1 cellular context compared by ENCODE assay signal in the genomic region with DNA sequence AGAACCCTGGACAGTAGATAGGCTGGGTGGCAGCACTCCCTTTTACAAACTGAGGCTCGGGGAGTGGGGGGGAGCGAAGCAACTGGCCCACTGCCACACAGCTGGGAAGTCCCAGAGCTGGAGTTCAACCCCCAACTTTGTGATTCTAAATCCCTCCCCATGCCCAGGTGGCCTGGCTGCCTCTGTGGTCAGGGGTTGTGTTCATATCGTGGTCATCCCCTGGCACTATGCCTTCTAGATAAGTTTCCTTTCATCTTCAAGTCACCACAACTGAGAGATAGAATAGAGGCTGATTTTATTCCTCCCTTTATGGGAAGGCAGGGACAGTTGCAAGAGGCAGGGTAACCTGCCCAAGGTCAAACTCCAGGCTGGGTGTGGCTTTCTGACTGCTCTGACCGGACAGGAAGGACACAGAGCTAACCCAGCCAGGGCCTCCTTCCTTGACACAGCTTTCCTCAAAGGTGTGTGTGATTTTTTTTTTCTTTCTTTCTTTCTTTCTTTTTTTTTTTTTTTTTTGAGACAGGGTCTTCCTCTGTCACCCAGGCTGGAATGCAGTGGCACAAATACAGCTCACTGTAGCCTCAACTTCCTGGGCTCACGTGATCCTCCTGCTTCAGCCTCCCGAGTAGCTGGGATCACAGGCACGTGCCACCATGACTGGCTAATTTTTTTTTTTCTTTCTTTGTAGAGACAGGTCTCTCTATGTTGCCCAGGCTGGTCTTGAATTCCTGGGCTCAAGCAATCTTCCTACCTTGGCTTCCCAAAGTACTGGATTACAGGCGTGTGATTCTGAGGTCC.
TF ChIP-seq lines count a peak whose summit lies in the region.

No MANE protein-coding gene starts in this region.

TF ChIP-seq in K562, 482 proteins besides CTCF, POLR2A, EP300 and RAD21 (continued from another document):
- TF ChIP-seq, protein P1, sequence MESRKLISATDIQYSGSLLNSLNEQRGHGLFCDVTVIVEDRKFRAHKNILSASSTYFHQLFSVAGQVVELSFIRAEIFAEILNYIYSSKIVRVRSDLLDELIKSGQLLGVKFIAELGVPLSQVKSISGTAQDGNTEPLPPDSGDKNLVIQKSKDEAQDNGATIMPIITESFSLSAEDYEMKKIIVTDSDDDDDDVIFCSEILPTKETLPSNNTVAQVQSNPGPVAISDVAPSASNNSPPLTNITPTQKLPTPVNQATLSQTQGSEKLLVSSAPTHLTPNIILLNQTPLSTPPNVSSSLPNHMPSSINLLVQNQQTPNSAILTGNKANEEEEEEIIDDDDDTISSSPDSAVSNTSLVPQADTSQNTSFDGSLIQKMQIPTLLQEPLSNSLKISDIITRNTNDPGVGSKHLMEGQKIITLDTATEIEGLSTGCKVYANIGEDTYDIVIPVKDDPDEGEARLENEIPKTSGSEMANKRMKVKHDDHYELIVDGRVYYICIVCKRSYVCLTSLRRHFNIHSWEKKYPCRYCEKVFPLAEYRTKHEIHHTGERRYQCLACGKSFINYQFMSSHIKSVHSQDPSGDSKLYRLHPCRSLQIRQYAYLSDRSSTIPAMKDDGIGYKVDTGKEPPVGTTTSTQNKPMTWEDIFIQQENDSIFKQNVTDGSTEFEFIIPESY (CRISPR knock-in tag; IDR thresholded peaks at IDR 0.05): no peak
- TF ChIP-seq, protein P2, sequence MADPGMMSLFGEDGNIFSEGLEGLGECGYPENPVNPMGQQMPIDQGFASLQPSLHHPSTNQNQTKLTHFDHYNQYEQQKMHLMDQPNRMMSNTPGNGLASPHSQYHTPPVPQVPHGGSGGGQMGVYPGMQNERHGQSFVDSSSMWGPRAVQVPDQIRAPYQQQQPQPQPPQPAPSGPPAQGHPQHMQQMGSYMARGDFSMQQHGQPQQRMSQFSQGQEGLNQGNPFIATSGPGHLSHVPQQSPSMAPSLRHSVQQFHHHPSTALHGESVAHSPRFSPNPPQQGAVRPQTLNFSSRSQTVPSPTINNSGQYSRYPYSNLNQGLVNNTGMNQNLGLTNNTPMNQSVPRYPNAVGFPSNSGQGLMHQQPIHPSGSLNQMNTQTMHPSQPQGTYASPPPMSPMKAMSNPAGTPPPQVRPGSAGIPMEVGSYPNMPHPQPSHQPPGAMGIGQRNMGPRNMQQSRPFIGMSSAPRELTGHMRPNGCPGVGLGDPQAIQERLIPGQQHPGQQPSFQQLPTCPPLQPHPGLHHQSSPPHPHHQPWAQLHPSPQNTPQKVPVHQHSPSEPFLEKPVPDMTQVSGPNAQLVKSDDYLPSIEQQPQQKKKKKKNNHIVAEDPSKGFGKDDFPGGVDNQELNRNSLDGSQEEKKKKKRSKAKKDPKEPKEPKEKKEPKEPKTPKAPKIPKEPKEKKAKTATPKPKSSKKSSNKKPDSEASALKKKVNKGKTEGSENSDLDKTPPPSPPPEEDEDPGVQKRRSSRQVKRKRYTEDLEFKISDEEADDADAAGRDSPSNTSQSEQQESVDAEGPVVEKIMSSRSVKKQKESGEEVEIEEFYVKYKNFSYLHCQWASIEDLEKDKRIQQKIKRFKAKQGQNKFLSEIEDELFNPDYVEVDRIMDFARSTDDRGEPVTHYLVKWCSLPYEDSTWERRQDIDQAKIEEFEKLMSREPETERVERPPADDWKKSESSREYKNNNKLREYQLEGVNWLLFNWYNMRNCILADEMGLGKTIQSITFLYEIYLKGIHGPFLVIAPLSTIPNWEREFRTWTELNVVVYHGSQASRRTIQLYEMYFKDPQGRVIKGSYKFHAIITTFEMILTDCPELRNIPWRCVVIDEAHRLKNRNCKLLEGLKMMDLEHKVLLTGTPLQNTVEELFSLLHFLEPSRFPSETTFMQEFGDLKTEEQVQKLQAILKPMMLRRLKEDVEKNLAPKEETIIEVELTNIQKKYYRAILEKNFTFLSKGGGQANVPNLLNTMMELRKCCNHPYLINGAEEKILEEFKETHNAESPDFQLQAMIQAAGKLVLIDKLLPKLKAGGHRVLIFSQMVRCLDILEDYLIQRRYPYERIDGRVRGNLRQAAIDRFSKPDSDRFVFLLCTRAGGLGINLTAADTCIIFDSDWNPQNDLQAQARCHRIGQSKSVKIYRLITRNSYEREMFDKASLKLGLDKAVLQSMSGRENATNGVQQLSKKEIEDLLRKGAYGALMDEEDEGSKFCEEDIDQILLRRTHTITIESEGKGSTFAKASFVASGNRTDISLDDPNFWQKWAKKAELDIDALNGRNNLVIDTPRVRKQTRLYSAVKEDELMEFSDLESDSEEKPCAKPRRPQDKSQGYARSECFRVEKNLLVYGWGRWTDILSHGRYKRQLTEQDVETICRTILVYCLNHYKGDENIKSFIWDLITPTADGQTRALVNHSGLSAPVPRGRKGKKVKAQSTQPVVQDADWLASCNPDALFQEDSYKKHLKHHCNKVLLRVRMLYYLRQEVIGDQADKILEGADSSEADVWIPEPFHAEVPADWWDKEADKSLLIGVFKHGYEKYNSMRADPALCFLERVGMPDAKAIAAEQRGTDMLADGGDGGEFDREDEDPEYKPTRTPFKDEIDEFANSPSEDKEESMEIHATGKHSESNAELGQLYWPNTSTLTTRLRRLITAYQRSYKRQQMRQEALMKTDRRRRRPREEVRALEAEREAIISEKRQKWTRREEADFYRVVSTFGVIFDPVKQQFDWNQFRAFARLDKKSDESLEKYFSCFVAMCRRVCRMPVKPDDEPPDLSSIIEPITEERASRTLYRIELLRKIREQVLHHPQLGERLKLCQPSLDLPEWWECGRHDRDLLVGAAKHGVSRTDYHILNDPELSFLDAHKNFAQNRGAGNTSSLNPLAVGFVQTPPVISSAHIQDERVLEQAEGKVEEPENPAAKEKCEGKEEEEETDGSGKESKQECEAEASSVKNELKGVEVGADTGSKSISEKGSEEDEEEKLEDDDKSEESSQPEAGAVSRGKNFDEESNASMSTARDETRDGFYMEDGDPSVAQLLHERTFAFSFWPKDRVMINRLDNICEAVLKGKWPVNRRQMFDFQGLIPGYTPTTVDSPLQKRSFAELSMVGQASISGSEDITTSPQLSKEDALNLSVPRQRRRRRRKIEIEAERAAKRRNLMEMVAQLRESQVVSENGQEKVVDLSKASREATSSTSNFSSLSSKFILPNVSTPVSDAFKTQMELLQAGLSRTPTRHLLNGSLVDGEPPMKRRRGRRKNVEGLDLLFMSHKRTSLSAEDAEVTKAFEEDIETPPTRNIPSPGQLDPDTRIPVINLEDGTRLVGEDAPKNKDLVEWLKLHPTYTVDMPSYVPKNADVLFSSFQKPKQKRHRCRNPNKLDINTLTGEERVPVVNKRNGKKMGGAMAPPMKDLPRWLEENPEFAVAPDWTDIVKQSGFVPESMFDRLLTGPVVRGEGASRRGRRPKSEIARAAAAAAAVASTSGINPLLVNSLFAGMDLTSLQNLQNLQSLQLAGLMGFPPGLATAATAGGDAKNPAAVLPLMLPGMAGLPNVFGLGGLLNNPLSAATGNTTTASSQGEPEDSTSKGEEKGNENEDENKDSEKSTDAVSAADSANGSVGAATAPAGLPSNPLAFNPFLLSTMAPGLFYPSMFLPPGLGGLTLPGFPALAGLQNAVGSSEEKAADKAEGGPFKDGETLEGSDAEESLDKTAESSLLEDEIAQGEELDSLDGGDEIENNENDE (IDR thresholded peaks at IDR 0.05; ENCODE audit: low read depth, low read length): no peak
- TF ChIP-seq ZNF212 (CRISPR knock-in tag; IDR thresholded peaks at IDR 0.05): no peak
- TF ChIP-seq FUS (optimal IDR thresholded peaks at IDR 0.05; ENCODE audit: low read depth, low read length): no peak
- 0 out of 2 replicates have a peak, but pooled peaks have one; percentile 16 for TF ChIP-seq PHB2 (IDR thresholded peaks at IDR 0.05; ENCODE audit: low read depth)
- TF ChIP-seq RCOR1 (IDR thresholded peaks at IDR 0.05; ENCODE audit: borderline replicate concordance in 1 of 2, low read depth in 2 of 2, low read length in 2 of 2): no peak
- no peak for TF ChIP-seq SRSF1 (IDR thresholded peaks at IDR 0.05; ENCODE audit: low read depth, low read length)
- 0 out of 2 replicates have a peak, but pooled peaks have one; percentile 32 for TF ChIP-seq NFIC (IDR thresholded peaks at IDR 0.05)
- TF ChIP-seq BHLHE40 (IDR thresholded peaks at IDR 0.05; ENCODE audit: low read length): peak; percentile 78
- no peak for TF ChIP-seq TAF15 (IDR thresholded peaks at IDR 0.05; ENCODE audit: low read depth, low read length)
- TF ChIP-seq BACH1 (tag; IDR thresholded peaks at IDR 0.05): no peak
- TF ChIP-seq, protein P3, sequence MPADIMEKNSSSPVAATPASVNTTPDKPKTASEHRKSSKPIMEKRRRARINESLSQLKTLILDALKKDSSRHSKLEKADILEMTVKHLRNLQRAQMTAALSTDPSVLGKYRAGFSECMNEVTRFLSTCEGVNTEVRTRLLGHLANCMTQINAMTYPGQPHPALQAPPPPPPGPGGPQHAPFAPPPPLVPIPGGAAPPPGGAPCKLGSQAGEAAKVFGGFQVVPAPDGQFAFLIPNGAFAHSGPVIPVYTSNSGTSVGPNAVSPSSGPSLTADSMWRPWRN (IDR thresholded peaks at IDR 0.05; ENCODE audit: low read depth): no peak
- TF ChIP-seq RAD51 (IDR thresholded peaks at IDR 0.05; ENCODE audit: borderline replicate concordance, low read depth): peak; percentile 49; the same call in 1 of the 2 replicates
- 0 out of 2 replicates have a peak, but pooled peaks have one; percentile 25 for TF ChIP-seq CBFB (CRISPR knock-in tag; IDR thresholded peaks at IDR 0.05)
- no peak for TF ChIP-seq KLF13 (tag; IDR thresholded peaks at IDR 0.05; ENCODE audit: borderline replicate concordance, low read depth)
- TF ChIP-seq, protein P4, sequence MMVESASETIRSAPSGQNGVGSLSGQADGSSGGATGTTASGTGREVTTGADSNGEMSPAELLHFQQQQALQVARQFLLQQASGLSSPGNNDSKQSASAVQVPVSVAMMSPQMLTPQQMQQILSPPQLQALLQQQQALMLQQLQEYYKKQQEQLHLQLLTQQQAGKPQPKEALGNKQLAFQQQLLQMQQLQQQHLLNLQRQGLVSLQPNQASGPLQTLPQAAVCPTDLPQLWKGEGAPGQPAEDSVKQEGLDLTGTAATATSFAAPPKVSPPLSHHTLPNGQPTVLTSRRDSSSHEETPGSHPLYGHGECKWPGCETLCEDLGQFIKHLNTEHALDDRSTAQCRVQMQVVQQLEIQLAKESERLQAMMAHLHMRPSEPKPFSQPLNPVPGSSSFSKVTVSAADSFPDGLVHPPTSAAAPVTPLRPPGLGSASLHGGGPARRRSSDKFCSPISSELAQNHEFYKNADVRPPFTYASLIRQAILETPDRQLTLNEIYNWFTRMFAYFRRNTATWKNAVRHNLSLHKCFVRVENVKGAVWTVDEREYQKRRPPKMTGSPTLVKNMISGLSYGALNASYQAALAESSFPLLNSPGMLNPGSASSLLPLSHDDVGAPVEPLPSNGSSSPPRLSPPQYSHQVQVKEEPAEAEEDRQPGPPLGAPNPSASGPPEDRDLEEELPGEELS (CRISPR knock-in tag; IDR thresholded peaks at IDR 0.05; ENCODE audit: borderline replicate concordance): no peak
- no peak for TF ChIP-seq SREBF2 (CRISPR knock-in tag; IDR thresholded peaks at IDR 0.05)
- 0 out of 2 replicates have a peak, but pooled peaks have one; percentile 25 for TF ChIP-seq GABPB1 (CRISPR knock-in tag; IDR thresholded peaks at IDR 0.05)
- no peak for TF ChIP-seq SAFB (IDR thresholded peaks at IDR 0.05; ENCODE audit: borderline replicate concordance, low read depth, low read length)
- no peak for TF ChIP-seq MEIS2 (IDR thresholded peaks at IDR 0.05; ENCODE audit: partially characterized antibody)
- TF ChIP-seq NFE2L1 (tag; IDR thresholded peaks at IDR 0.05; ENCODE audit: borderline replicate concordance, low read depth): peak; percentile 47
- TF ChIP-seq MECOM (CRISPR knock-in tag; IDR thresholded peaks at IDR 0.05): 0 out of 2 replicates have a peak, but pooled peaks have one; percentile 7
- no peak for TF ChIP-seq E2F3 (CRISPR knock-in tag; IDR thresholded peaks at IDR 0.05)
- TF ChIP-seq MAFG (tag; conservative IDR thresholded peaks at IDR 0.05): peak; percentile 79
- peak; percentile 64 for TF ChIP-seq ZNF316 (IDR thresholded peaks at IDR 0.05)
- no peak for TF ChIP-seq RBFOX2 (IDR thresholded peaks at IDR 0.05; ENCODE audit: low read depth, low read length)
- TF ChIP-seq, protein P5, sequence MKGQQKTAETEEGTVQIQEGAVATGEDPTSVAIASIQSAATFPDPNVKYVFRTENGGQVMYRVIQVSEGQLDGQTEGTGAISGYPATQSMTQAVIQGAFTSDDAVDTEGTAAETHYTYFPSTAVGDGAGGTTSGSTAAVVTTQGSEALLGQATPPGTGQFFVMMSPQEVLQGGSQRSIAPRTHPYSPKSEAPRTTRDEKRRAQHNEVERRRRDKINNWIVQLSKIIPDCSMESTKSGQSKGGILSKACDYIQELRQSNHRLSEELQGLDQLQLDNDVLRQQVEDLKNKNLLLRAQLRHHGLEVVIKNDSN (CRISPR knock-in tag; IDR thresholded peaks at IDR 0.05): 0 out of 2 replicates have a peak, but pooled peaks have one; percentile 41
- TF ChIP-seq, protein P6, sequence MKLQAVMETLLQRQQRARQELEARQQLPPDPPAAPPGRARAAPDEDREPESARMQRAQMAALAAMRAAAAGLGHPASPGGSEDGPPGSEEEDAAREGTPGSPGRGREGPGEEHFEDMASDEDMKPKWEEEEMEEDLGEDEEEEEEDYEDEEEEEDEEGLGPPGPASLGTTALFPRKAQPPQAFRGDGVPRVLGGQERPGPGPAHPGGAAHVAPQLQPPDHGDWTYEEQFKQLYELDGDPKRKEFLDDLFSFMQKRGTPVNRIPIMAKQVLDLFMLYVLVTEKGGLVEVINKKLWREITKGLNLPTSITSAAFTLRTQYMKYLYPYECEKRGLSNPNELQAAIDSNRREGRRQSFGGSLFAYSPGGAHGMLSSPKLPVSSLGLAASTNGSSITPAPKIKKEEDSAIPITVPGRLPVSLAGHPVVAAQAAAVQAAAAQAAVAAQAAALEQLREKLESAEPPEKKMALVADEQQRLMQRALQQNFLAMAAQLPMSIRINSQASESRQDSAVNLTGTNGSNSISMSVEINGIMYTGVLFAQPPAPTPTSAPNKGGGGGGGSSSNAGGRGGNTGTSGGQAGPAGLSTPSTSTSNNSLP (IDR thresholded peaks at IDR 0.05; ENCODE audit: borderline replicate concordance, low read depth, low read length): no peak
- no peak for TF ChIP-seq HDAC1 (IDR thresholded peaks at IDR 0.05)
